Comparison of ENCODE assay signal across 18 cellular contexts in genomic region chr4:154686838-154687237, GRCh38. TPM values are rescaled to one million over a fixed set of nuclear protein-coding genes. Genes with fewer than 3 reads are reported as not detected.
DNase-seq lines count a peak whose midpoint lies in the region; ATAC-seq and TF ChIP-seq lines count a peak whose summit lies in the region.
"Had no signal": no experiment of that assay in that cellular context is flagged by ENCODE, and none has a peak within 500 bp of the region (broad histone marks: within the 10 kb centered on the region; RNA-seq: fewer than 3 reads in every experiment).

No MANE protein-coding gene starts in this region.

- H3K27ac Mint-ChIP-seq in brain = no peak overlapping the region
- H3K27ac Mint-ChIP-seq: activated T-cell treated with anti-CD3 and anti-CD28 coated beads, Interleukin-2, amount 50 U/mL, for 72 hours; T-helper 1 cell treated with Interleukin-12 subunit alpha and Interleukin-12 subunit beta and Interleukin-4 antibody, amounts not matched to agents 30 μg/mL and 1 μg/mL, for 36 hours had no signal

- in situ Hi-C loops in IMR-90 (cut with MboI; ENCODE audit: low sequenced_read_pairs) = no loop called here

- no peak overlapping the region for H3K9ac ChIP-seq in IMR-90 (ENCODE audit: low read depth, low read length)

- no peak overlapping the region for H2AK5ac ChIP-seq in IMR-90 (ENCODE audit: low read depth, low read length)

- ATAC-seq in IMR-90 (ENCODE audit: low read depth) (no peak), HG03039 (IDR thresholded peaks at IDR 0.05; ENCODE audit: unreplicated experiment) (no peak), heart right ventricle (no peak), GM21529 (IDR thresholded peaks at IDR 0.05; ENCODE audit: unreplicated experiment) (no peak), HG03521 (IDR thresholded peaks at IDR 0.05; ENCODE audit: unreplicated experiment) (no peak)
- ATAC-seq: activated T-cell treated with anti-CD3 and anti-CD28 coated beads, Interleukin-2, amount 50 U/mL, for 72 hours had no signal

- H2BK5ac ChIP-seq in IMR-90 (ENCODE audit: low read depth, low read length, poor library complexity, severe bottlenecking) = no peak overlapping the region

- H3K36me3 Mint-ChIP-seq in brain = no peaks in the 10 kb centered on the region

- no peaks in the 10 kb centered on the region for H4K20me1 ChIP-seq in IMR-90 (ENCODE audit: insufficient read depth, low read length)

- H3K79me1 ChIP-seq in IMR-90 (ENCODE audit: low read depth in 1 of 2, low read length in 2 of 2) = no peaks in the 10 kb centered on the region

- no peak overlapping the region for H2BK20ac ChIP-seq in IMR-90 (ENCODE audit: low read depth, low read length)

- H3K56ac ChIP-seq in IMR-90 (ENCODE audit: extremely low read depth, insufficient read depth, low read length) = no peak overlapping the region

- H3K4me3 ChIP-seq in A673 (ENCODE audit: low read depth, low read length, poor library complexity, severe bottlenecking) = no peak overlapping the region
- no peak overlapping the region for H3K4me3 ChIP-seq in IMR-90 (ENCODE audit: insufficient read depth, low read depth, low read length)
- H3K4me3 ChIP-seq in heart right ventricle = no peak overlapping the region
- H3K4me3 ChIP-seq: coronary artery, thyroid gland had no signal

- H3K36me3 ChIP-seq in A673 (ENCODE audit: insufficient read depth, low read length, poor library complexity, severe bottlenecking) (no peaks in the 10 kb centered on the region), IMR-90 (ENCODE audit: control insufficient read depth, insufficient read depth, low read length) (no peaks in the 10 kb centered on the region), heart right ventricle (no peaks in the 10 kb centered on the region)
- H3K36me3 ChIP-seq: thyroid gland had no signal

- BruUV-seq in A673 (replicated peaks; lab: Mats Ljungman, UMichigan) = no TSS peak
- no TSS peak for BruUV-seq in IMR-90 (replicated peaks; lab: Mats Ljungman, UMichigan)

- H4K8ac ChIP-seq in IMR-90 (ENCODE audit: low read depth in 2 of 2, low read length in 2 of 2) = no peak overlapping the region

- H3K27me3 Mint-ChIP-seq in brain = peaks cover 3% of the 10 kb centered on the region

- no peaks in the 10 kb centered on the region for H3K9me1 ChIP-seq in IMR-90 (ENCODE audit: insufficient read depth, low read length)

- H3K9me3 Mint-ChIP-seq in brain = no peaks in the 10 kb centered on the region
- H3K9me3 Mint-ChIP-seq: activated T-cell treated with anti-CD3 and anti-CD28 coated beads, Interleukin-2, amount 50 U/mL, for 72 hours; T-helper 1 cell treated with Interleukin-12 subunit alpha and Interleukin-12 subunit beta and Interleukin-4 antibody, amounts not matched to agents 30 μg/mL and 1 μg/mL, for 36 hours had no signal

- no peak overlapping the region for H3K18ac ChIP-seq in IMR-90 (ENCODE audit: low read depth, low read length)

- no peaks in the 10 kb centered on the region for H3K4me1 Mint-ChIP-seq in brain

- H2BK120ac ChIP-seq in IMR-90 (ENCODE audit: low read depth, low read length) = no peak overlapping the region

- intact Hi-C loops in A673 (cut with micrococcal nuclease; ENCODE audit: unreplicated experiment) = loop anchor here (1.0 kb wide), 1 partner anchor 92 kb away; no protein-coding TSS in a partner anchor
- intact Hi-C loops in IMR-90 (cut with micrococcal nuclease) = no loop called here
- intact Hi-C loops in heart right ventricle (cut with DNase I) = no loop called here

- DNase-seq in A673 (ENCODE audit: low spot score) (peak; percentile 29), IMR-90 (no peak), kidney tubule cell (ENCODE audit: low spot score) (peak; percentile 4), heart right ventricle (no peak)
- DNase-seq: activated T-cell treated with anti-CD3 and anti-CD28 coated beads, Interleukin-2, amount 50 U/mL, for 72 hours; DND-41; midbrain; NCI-H1092; NCI-H226; posterior cingulate gyrus; thyroid gland had no signal

- no peak for TF ChIP-seq RAD21 in IMR-90 (IDR thresholded peaks at IDR 0.05; ENCODE audit: low read length)

- no peak overlapping the region for H2AFZ ChIP-seq in IMR-90 (replicated peaks; ENCODE audit: low read length, poor library complexity)

- dilution Hi-C loops in IMR-90 (cut with HindIII; ENCODE audit: low sequenced_read_pairs, unreplicated experiment) = no loop called here

- no peak overlapping the region for H2BK15ac ChIP-seq in IMR-90 (ENCODE audit: low read depth, low read length)

- H3K4me3 Mint-ChIP-seq in brain = no peak overlapping the region
- H3K4me3 Mint-ChIP-seq: activated T-cell treated with anti-CD3 and anti-CD28 coated beads, Interleukin-2, amount 50 U/mL, for 72 hours; T-helper 1 cell treated with Interleukin-12 subunit alpha and Interleukin-12 subunit beta and Interleukin-4 antibody, amounts not matched to agents 30 μg/mL and 1 μg/mL, for 36 hours had no signal

- H3K27me3 ChIP-seq in A673 (replicated peaks; ENCODE audit: insufficient read depth, low read depth, low read length, poor library complexity) = no peaks in the 10 kb centered on the region
- H3K27me3 ChIP-seq in IMR-90 (ENCODE audit: control insufficient read depth, insufficient read depth, low read length) = no peaks in the 10 kb centered on the region
- peaks cover 0 to 5% (median 0%) of the 10 kb centered on the region in 7 donors for H3K27me3 ChIP-seq in heart right ventricle
- H3K27me3 ChIP-seq: thyroid gland had no signal

- TF ChIP-seq POLR2A in IMR-90 (IDR thresholded peaks at IDR 0.05; ENCODE audit: low read depth, low read length) = no peak

- POLR2A ChIA-PET in A673 (lab: Charles Lee; ENCODE audit: low non-redundant PET) = no interaction called here
- POLR2A ChIA-PET in IMR-90 (lab: Charles Lee; ENCODE audit: unreplicated experiment) = no interaction called here

- whole genome bisulfite sequencing in IMR-90 (ENCODE audit: extremely low coverage in 2 of 2, insufficient read length in 1 of 2), 2 experiments = no CpG with 5 or more reads among the region's 1 CpG
- WGBS in heart right ventricle, 2 donors = 31 to 50% methylated on average over 1 of the region's 1 CpG

- H3K4ac ChIP-seq in IMR-90 (ENCODE audit: low read depth, low read length) = no peak overlapping the region

- H3K14ac ChIP-seq in IMR-90 (replicated peaks; ENCODE audit: low read depth, low read length) = no peak overlapping the region

- no peaks in the 10 kb centered on the region for H3K9me3 ChIP-seq in A673 (ENCODE audit: low read depth, low read length, poor library complexity, severe bottlenecking)
- H3K9me3 ChIP-seq in IMR-90 (ENCODE audit: control insufficient read depth, insufficient read depth, low read length) = no peaks in the 10 kb centered on the region
- H3K9me3 ChIP-seq in heart right ventricle = no peaks in the 10 kb centered on the region
- H3K9me3 ChIP-seq: thyroid gland had no signal

- TF ChIP-seq CTCF in A673 (conservative IDR thresholded peaks at IDR 0.05; ENCODE audit: low read depth, low read length) (peak; percentile 41; the same call in 1 of the 2 replicates), IMR-90 (conservative IDR thresholded peaks at IDR 0.05; ENCODE audit: low read depth, low read length) (0 out of 2 replicates have a peak, but pooled peaks have one; percentile 2), brain (conservative IDR thresholded peaks at IDR 0.05) (peak; percentile 28 to 30), heart right ventricle (IDR thresholded peaks at IDR 0.05) (no peak)

- no peak overlapping the region for H3K27ac ChIP-seq in A673 (ENCODE audit: low read depth, low read length, poor library complexity, severe bottlenecking)
- H3K27ac ChIP-seq in IMR-90 (ENCODE audit: insufficient read depth, low read length) = no peak overlapping the region
- H3K27ac ChIP-seq in heart right ventricle = no peak overlapping the region
- H3K27ac ChIP-seq: coronary artery, thyroid gland had no signal

- CTCF ChIA-PET in A673 (lab: Charles Lee) = interaction anchor here (0.6 to 1.3 kb wide), 7 partner anchors 31 to 667 kb away, joined by 3 to 5 read pairs (median 4); partner anchors contain the start of genes LRAT and RBM46
- CTCF ChIA-PET in IMR-90 (lab: Yijun Ruan, JAX) = interaction anchor here (0.6 to 0.7 kb wide), 2 partner anchors 91 to 119 kb away, joined by 3 to 6 read pairs; no protein-coding TSS in a partner anchor

- H3K4me1 ChIP-seq in A673 (ENCODE audit: insufficient read depth, low read length, poor library complexity, severe bottlenecking) = no peaks in the 10 kb centered on the region
- no peaks in the 10 kb centered on the region for H3K4me1 ChIP-seq in IMR-90 (ENCODE audit: control insufficient read depth, insufficient read depth, low read length)
- no peaks in the 10 kb centered on the region for H3K4me1 ChIP-seq in heart right ventricle
- H3K4me1 ChIP-seq: thyroid gland had no signal

- H4K91ac ChIP-seq in IMR-90 (ENCODE audit: insufficient read depth, low read depth, low read length) = no peak overlapping the region

- no peak overlapping the region for H4K5ac ChIP-seq in IMR-90 (ENCODE audit: low read depth, low read length)

- no peak overlapping the region for H3K4me2 ChIP-seq in IMR-90 (ENCODE audit: low read depth, low read length)

- H3K23ac ChIP-seq in IMR-90 (ENCODE audit: low read depth, low read length) = no peak overlapping the region

- no peak overlapping the region for H2AK9ac ChIP-seq in IMR-90 (replicated peaks; ENCODE audit: low read depth, low read length, poor library complexity)

TF ChIP-seq in IMR-90, 13 proteins besides CTCF, POLR2A, EP300 and RAD21 (continues in another document):
- TF ChIP-seq MAZ (IDR thresholded peaks at IDR 0.05; ENCODE audit: borderline replicate concordance, low read depth, low read length) (no peak), MXI1 (IDR thresholded peaks at IDR 0.05; ENCODE audit: borderline replicate concordance, low read depth, low read length) (no peak), SMC3 (IDR thresholded peaks at IDR 0.05; ENCODE audit: low read depth, low read length) (no peak), FOS (IDR thresholded peaks at IDR 0.05; ENCODE audit: low read depth, low read length) (no peak)
- TF ChIP-seq, protein P1, sequence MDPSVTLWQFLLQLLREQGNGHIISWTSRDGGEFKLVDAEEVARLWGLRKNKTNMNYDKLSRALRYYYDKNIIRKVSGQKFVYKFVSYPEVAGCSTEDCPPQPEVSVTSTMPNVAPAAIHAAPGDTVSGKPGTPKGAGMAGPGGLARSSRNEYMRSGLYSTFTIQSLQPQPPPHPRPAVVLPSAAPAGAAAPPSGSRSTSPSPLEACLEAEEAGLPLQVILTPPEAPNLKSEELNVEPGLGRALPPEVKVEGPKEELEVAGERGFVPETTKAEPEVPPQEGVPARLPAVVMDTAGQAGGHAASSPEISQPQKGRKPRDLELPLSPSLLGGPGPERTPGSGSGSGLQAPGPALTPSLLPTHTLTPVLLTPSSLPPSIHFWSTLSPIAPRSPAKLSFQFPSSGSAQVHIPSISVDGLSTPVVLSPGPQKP (IDR thresholded peaks at IDR 0.05; ENCODE audit: borderline replicate concordance, low read depth, low read length) = no peak

RNA-seq across cellular contexts. Expression of gene LRAT, which starts 57.0 kb away (rescaled TPM):
- total RNA-seq in A673 (2021) (1.1 and 1.7 TPM in 2 replicates), IMR-90 (2012; rRNA removed) (under 0.01 TPM in 2 replicates), heart right ventricle (under 1 TPM in 2 of 10 donors, not detected in 8; 0.11 to 0.15 TPM)
- polyA plus RNA-seq in IMR-90 (2012; rRNA removed) (0.03 TPM in 1 of 2 replicates, not detected in the other), brain (ENCODE audit: insufficient read depth, low read depth, low replicate concordance) (0.32 TPM), heart right ventricle (not detected)
- 0.01 TPM in 1 of 2 replicates, not detected in the other for polyA plus RNA-seq in IMR-90 (2012; cell fraction: cytosol; rRNA removed)
- not detected in 2 replicates for polyA plus RNA-seq in IMR-90 (2012; cell fraction: nucleus; rRNA removed; ENCODE audit: low replicate concordance)
- total RNA-seq: activated T-cell treated with anti-CD3 and anti-CD28 coated beads, Interleukin-2, amount 50 U/mL, for 72 hours had no signal
- polyA plus RNA-seq: BJ had no signal

Comparison
In these comparisons a context has a peak if more than half of its experiments do, and no peak if none do; other contexts are left out.
1. DNase-seq: peak in A673 (single experiment) and kidney tubule cell (single experiment); none in IMR-90 (single experiment) and heart right ventricle (0 of 2).
2. CTCF ChIP-seq: peak in A673 (single experiment), IMR-90 (single experiment) and brain (2 of 2); none in heart right ventricle (0 of 9).